In the genomic region with DNA sequence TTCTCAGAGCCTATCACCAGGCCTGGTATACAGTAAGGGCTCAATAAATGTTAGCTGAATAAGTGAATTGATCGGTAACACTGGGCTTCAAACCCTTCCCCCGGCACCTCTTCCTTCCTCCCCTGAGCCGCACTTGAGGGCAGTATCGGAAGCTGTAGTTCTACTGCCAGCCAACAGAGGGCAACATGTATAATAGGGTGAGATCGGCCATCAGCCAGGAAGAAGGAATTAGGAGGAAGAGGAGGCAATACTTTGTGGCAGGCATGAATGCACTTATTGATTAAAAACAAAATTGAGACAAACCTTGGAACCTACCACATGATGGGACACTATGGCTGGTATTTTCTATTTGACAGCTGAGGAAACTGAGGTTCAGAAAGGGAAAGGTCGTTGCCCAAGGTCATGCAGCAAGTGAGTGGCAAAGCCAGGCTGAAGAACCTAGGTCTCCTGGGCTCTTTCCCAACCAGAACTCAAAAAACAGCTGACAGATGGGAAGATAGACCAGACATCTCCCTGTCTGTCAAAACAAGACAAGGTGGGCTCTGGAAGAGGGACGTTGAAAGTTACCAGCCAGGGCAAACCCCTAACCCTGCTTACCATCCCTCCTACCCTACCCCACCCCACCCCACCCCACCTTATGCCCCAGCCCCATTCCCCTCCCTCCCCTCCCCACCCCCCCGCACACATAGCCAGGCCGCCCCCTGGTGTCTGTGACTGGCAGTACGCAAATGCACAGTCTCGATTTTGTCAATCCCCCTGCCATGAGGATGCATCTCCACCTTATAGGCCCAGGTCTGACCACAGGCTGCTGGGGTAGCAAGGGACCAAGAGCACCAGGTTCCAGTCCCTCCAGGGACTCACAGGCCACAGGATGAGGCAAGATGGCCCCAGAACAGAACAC, we compare ENCODE assay signal across 8 cellular contexts.
A peak's percentile ranks its signal among the peaks of the same experiment; 100 is the strongest.
DNase-seq lines count a peak whose midpoint lies in the region; ATAC-seq, FAIRE-seq and TF ChIP-seq lines count a peak whose summit lies in the region.

No MANE protein-coding gene starts in this region.

- H3K27ac ChIP-seq in A549 (0 out of 6 replicates have a peak overlapping the region, but pooled peaks of 1 of the 2 experiments have one; percentile 29), Peyer's patch (peak overlapping the region in 1 of 4 donors; percentile 20), foreskin keratinocyte (no peak overlapping the region)

- H3K4me1 ChIP-seq in A549 (no peaks in the 10 kb centered on the region), Peyer's patch (peaks cover 0 to 27% (median 23%) of the 10 kb centered on the region in 4 donors), foreskin keratinocyte (peaks cover 4% of the 10 kb centered on the region)

- H3K36me3 ChIP-seq in Peyer's patch, result no peaks in the 10 kb centered on the region

- H3K4me3 ChIP-seq in A549 (no peak overlapping the region), Peyer's patch (no peak overlapping the region)

- DNase-seq in A549 (ENCODE audit: low read depth in 1 of 2, low spot score in 1 of 2), result peak; percentile 54 to 60
- DNase-seq in GM18507 (ENCODE audit: extremely low spot score, insufficient read length, low read depth), result peak; percentile 57
- peak in 2 of 3 donors; percentile 75 to 77 for DNase-seq in Peyer's patch
- peak; percentile 39 for DNase-seq in activated T-helper 1 cell treated with Interleukin-2 at 50 U/mL for 16 hours (ENCODE audit: low read depth)
- DNase-seq in foreskin keratinocyte, result no peak
- peak; percentile 65 to 66 for DNase-seq in stimulated activated CD4-positive, alpha-beta T cell treated with anti-CD3 and anti-CD28 coated beads, Interleukin-1b, Interleukin-23, amount 100 ng/mL, for 4 hours (ENCODE audit: low read depth in 2 of 2)
- no peak for DNase-seq in mucosa of gallbladder (ENCODE audit: low spot score)

- ATAC-seq in A549, result peak; percentile 38 to 78; a peak in 3 of 6 replicates
- ATAC-seq in foreskin keratinocyte, result no peak
- ATAC-seq in HG02938 (IDR thresholded peaks at IDR 0.05; ENCODE audit: unreplicated experiment), result no peak

- CTCF ChIA-PET in A549 (lab: Yijun Ruan, JAX), result interaction anchor here (0.7 to 9.7 kb wide), 36 partner anchors 9 to 189 kb away, joined by 3 to 79 read pairs (median 4); partner anchors contain the start of gene RUNX3

- TF ChIP-seq EP300 in A549 (IDR thresholded peaks at IDR 0.05), result no peak

- FAIRE-seq in A549 (lab: Jason Lieb, UNC) (no peak), GM18507 (lab: Jason Lieb, UNC) (peak; percentile 93)

- no peaks in the 10 kb centered on the region for H3K27me3 ChIP-seq in Peyer's patch
- peaks cover 11% of the 10 kb centered on the region for H3K27me3 ChIP-seq in foreskin keratinocyte

- peak overlapping the region; percentile 22; the same call in 1 of the 3 replicates for H3K4me2 ChIP-seq in A549

- peak; percentile 22 to 44; a peak in 4 of 5 replicates for TF ChIP-seq RAD21 in A549 (conservative IDR thresholded peaks at IDR 0.05 in 1 of 2, IDR thresholded peaks at IDR 0.05 in 1 of 2)

- no peaks in the 10 kb centered on the region for H3K9me3 ChIP-seq in A549
- no peaks in the 10 kb centered on the region for H3K9me3 ChIP-seq in Peyer's patch

- peak; percentile 48 for TF ChIP-seq CTCF in A549 (IDR thresholded peaks at IDR 0.05)
- TF ChIP-seq CTCF in Peyer's patch (IDR thresholded peaks at IDR 0.05), result peak; percentile 54 to 86 (median 74)
- peak; percentile 71 for TF ChIP-seq CTCF in foreskin keratinocyte (conservative IDR thresholded peaks at IDR 0.05)

- 20% methylated on average over 8 of the region's 11 CpGs for WGBS in A549 (ENCODE audit: missing lambda C conversion rate)

- TF ChIP-seq POLR2A in A549 (IDR thresholded peaks at IDR 0.05; ENCODE audit: low read length) (no peak), Peyer's patch (IDR thresholded peaks at IDR 0.05) (no peak)

- POLR2A ChIA-PET in A549 (lab: Yijun Ruan, JAX), result no interaction called here

TF ChIP-seq in A549, 52 proteins besides CTCF, POLR2A, EP300 and RAD21:
- TF ChIP-seq SMC3 (IDR thresholded peaks at IDR 0.05), result peak; percentile 28; the same call in 1 of the 3 replicates
- no peak for TF ChIP-seq FOSB (CRISPR knock-in tag; IDR thresholded peaks at IDR 0.05)

Comparison
In these comparisons a context has a peak if more than half of its experiments do, and no peak if none do; other contexts are left out.
1. ATAC-seq: peak in A549 (2 of 2); none in foreskin keratinocyte (single experiment) and HG02938 (single experiment).
2. DNase-seq: peak in A549 (2 of 2), GM18507 (single experiment), Peyer's patch (2 of 3), activated T-helper 1 cell treated with Interleukin-2 at 50 U/mL for 16 hours (single experiment) and stimulated activated CD4-positive, alpha-beta T cell treated with anti-CD3 and anti-CD28 coated beads, Interleukin-1b, Interleukin-23, amount 100 ng/mL, for 4 hours (2 of 2); none in foreskin keratinocyte (0 of 2) and mucosa of gallbladder (single experiment).
3. Peak in every context shown above with its lines, with median percentiles within 50 percentile points of each other: CTCF ChIP-seq.